ENCODE assay signal across 18 cellular contexts in the genomic region with DNA sequence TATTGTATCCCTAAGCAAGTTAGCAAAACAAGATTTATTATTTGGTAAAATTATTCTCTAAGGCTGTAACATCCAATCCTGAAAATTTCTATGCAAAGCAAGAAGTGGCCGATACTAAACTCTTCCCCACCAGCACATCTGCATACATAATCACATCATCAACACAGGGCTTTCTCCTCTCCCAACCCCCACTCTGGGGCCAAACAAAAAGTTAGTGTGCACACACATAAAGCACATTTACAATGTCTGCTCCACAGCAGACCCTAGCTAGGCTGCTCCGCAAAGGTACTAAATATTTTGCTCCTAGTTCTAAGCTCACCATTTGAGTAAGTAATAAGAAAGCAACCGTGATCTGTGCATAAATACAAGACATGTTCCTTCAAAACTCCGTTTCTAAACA. TPM values are rescaled to one million over a fixed set of nuclear protein-coding genes. Genes with fewer than 3 reads are reported as not detected.
DNase-seq lines count a peak whose midpoint lies in the region; ATAC-seq and TF ChIP-seq lines count a peak whose summit lies in the region.
"Had no signal": no experiment of that assay in that cellular context is flagged by ENCODE, and none has a peak within 500 bp of the region (broad histone marks: within the 10 kb centered on the region; RNA-seq: fewer than 3 reads in every experiment).

No MANE protein-coding gene starts in this region.

- H3K4me1 Mint-ChIP-seq in natural killer cell treated with Interleukin-12 subunit alpha and Interleukin-12 subunit beta and Interleukin-15 and Interleukin-18, amount 100 ng/mL, for 72 hours (ENCODE audit: low read depth in 2 of 2) = peaks cover 22 to 29% of the 10 kb centered on the region in 2 donors

- no peak overlapping the region for H3K4me3 Mint-ChIP-seq in natural killer cell treated with Interleukin-12 subunit alpha and Interleukin-12 subunit beta and Interleukin-15 and Interleukin-18, amount 100 ng/mL, for 72 hours
- H3K4me3 Mint-ChIP-seq: activated CD8-positive, alpha-beta memory T cell treated with anti-CD3 and anti-CD28 coated beads, Interleukin-2, amount 10 ng/mL, durations not matched to agents 7 days and 5 days; effector memory CD8-positive, alpha-beta T cell had no signal

- intact Hi-C loops in testis (cut with DNase I; ENCODE audit: low total_unique reads) = no loop called here

- no peak overlapping the region for H3K18ac ChIP-seq in mesendoderm (ENCODE audit: low read length)

- H3K27me3 Mint-ChIP-seq in natural killer cell treated with Interleukin-12 subunit alpha and Interleukin-12 subunit beta and Interleukin-15 and Interleukin-18, amount 100 ng/mL, for 72 hours = peaks cover 6 to 8% of the 10 kb centered on the region in 2 donors
- H3K27me3 Mint-ChIP-seq: effector memory CD8-positive, alpha-beta T cell had no signal

- H3K36me3 Mint-ChIP-seq in natural killer cell treated with Interleukin-12 subunit alpha and Interleukin-12 subunit beta and Interleukin-15 and Interleukin-18, amount 100 ng/mL, for 72 hours = no peaks in the 10 kb centered on the region

- H3K27ac Mint-ChIP-seq in natural killer cell treated with Interleukin-12 subunit alpha and Interleukin-12 subunit beta and Interleukin-15 and Interleukin-18, amount 100 ng/mL, for 72 hours = no peak overlapping the region
- H3K27ac Mint-ChIP-seq: activated CD8-positive, alpha-beta memory T cell treated with anti-CD3 and anti-CD28 coated beads, Interleukin-2, amount 10 ng/mL, durations not matched to agents 7 days and 5 days; effector memory CD8-positive, alpha-beta T cell had no signal

- peak overlapping the region; percentile 37 for H3K56ac ChIP-seq in mesendoderm (ENCODE audit: low read length)

- no peaks in the 10 kb centered on the region for H3K9me3 Mint-ChIP-seq in natural killer cell treated with Interleukin-12 subunit alpha and Interleukin-12 subunit beta and Interleukin-15 and Interleukin-18, amount 100 ng/mL, for 72 hours
- H3K9me3 Mint-ChIP-seq: effector memory CD8-positive, alpha-beta T cell had no signal

- H2BK120ac ChIP-seq in mesendoderm (ENCODE audit: low read depth, low read length) = no peak overlapping the region

- peaks cover 28% of the 10 kb centered on the region for H3K79me2 ChIP-seq in mesendoderm (ENCODE audit: control insufficient read depth, insufficient read depth, low read length)

- TF ChIP-seq EP300 in tibial nerve (IDR thresholded peaks at IDR 0.05) = peak in 1 of 2 donors; percentile 21

- no peak for ATAC-seq in HG03342 (IDR thresholded peaks at IDR 0.05; ENCODE audit: unreplicated experiment)
- ATAC-seq in natural killer cell treated with Interleukin-12 subunit alpha and Interleukin-12 subunit beta and Interleukin-15 and Interleukin-18, amount 100 ng/mL, for 72 hours = no peak
- ATAC-seq: activated CD8-positive, alpha-beta memory T cell treated with anti-CD3 and anti-CD28 coated beads, Interleukin-2, amount 10 ng/mL, durations not matched to agents 7 days and 5 days; effector memory CD8-positive, alpha-beta T cell; foreskin keratinocyte; GM12878; left cardiac atrium; upper lobe of right lung had no signal

- no CpG with 5 or more reads among the region's 4 CpGs for WGBS in mesendoderm (ENCODE audit: extremely low coverage, insufficient coverage, low lambda C conversion rate)
- 38 to 46% methylated on average over 4 of the region's 4 CpGs for WGBS in tibial nerve, 2 donors
- WGBS in testis, 2 donors = 81 to 88% methylated on average over 4 of the region's 4 CpGs

- H3K79me1 ChIP-seq in mesendoderm (ENCODE audit: low read length) = peaks cover 5% of the 10 kb centered on the region

- H4K8ac ChIP-seq in mesendoderm (ENCODE audit: low read depth, low read length) = no peak overlapping the region

- H2BK15ac ChIP-seq in mesendoderm (replicated peaks; ENCODE audit: low read depth) = no peak overlapping the region

- peak overlapping the region; percentile 55 for H3K27ac ChIP-seq in cingulate gyrus (ENCODE audit: low read depth, low read length)
- H3K27ac ChIP-seq in mesendoderm (ENCODE audit: low read depth, low read length) = no peak overlapping the region
- peak overlapping the region in 3 of 4 donors; percentile 4 to 99 (median 98) for H3K27ac ChIP-seq in tibial nerve
- H3K27ac ChIP-seq in testis = no peak overlapping the region
- H3K27ac ChIP-seq: C4-2B, foreskin keratinocyte, upper lobe of right lung had no signal

- no peak overlapping the region for H2AK5ac ChIP-seq in mesendoderm (ENCODE audit: low read length)

- H3K27me3 ChIP-seq in mesendoderm (ENCODE audit: insufficient read depth, low read length, poor library complexity) (no peaks in the 10 kb centered on the region), tibial nerve (no peaks in the 10 kb centered on the region), testis (no peaks in the 10 kb centered on the region)
- H3K27me3 ChIP-seq: upper lobe of right lung had no signal

- H2BK5ac ChIP-seq in mesendoderm (ENCODE audit: low read length) = no peak overlapping the region

- TF ChIP-seq CTCF in tibial nerve (IDR thresholded peaks at IDR 0.05) (no peak), testis (IDR thresholded peaks at IDR 0.05) (no peak)

- H3K4me3 ChIP-seq in mesendoderm (ENCODE audit: low read length) = no peak overlapping the region
- no peak overlapping the region for H3K4me3 ChIP-seq in tibial nerve
- no peak overlapping the region for H3K4me3 ChIP-seq in testis
- H3K4me3 ChIP-seq: upper lobe of right lung had no signal

- no peak overlapping the region for H3K23ac ChIP-seq in mesendoderm (ENCODE audit: low read length)

- no peak overlapping the region for H3K4ac ChIP-seq in mesendoderm (ENCODE audit: low read depth, low read length)

- H3K9me3 ChIP-seq in tibial nerve (peaks cover 0 to 5% (median 0%) of the 10 kb centered on the region in 4 donors), testis (no peaks in the 10 kb centered on the region)
- H3K9me3 ChIP-seq: upper lobe of right lung had no signal

- H3K4me2 ChIP-seq in mesendoderm (ENCODE audit: low read length) = peak overlapping the region; percentile 10

- H4K5ac ChIP-seq in mesendoderm (ENCODE audit: low read length) = no peak overlapping the region

- peaks cover 10% of the 10 kb centered on the region for H3K4me1 ChIP-seq in mesendoderm (ENCODE audit: control insufficient read depth, low read depth, low read length)
- peaks cover 0 to 43% (median 22%) of the 10 kb centered on the region in 4 donors for H3K4me1 ChIP-seq in tibial nerve
- peaks cover 3% of the 10 kb centered on the region for H3K4me1 ChIP-seq in testis

- no peak for TF ChIP-seq POLR2A in tibial nerve (IDR thresholded peaks at IDR 0.05)
- no peak for TF ChIP-seq POLR2A in testis (IDR thresholded peaks at IDR 0.05)

- DNase-seq in NCI-H69 (lab: John Stamatoyannopoulos, UW) = peak; percentile 13
- no peak for DNase-seq in mesendoderm
- no peak for DNase-seq in tibial nerve (ENCODE audit: low spot score in 2 of 2)
- no peak for DNase-seq in natural killer cell treated with Interleukin-12 subunit alpha and Interleukin-12 subunit beta and Interleukin-15 and Interleukin-18, amount 100 ng/mL, for 72 hours (ENCODE audit: low spot score)
- DNase-seq in testis = no peak
- DNase-seq in GOT3 (lab: John Stamatoyannopoulos, UW) = no peak
- DNase-seq: activated CD8-positive, alpha-beta memory T cell treated with anti-CD3 and anti-CD28 coated beads, Interleukin-2, amount 10 ng/mL, durations not matched to agents 7 days and 5 days; activated gamma-delta T cell treated with Interleukin-2 at 50 U/mL for 16 hours; effector memory CD8-positive, alpha-beta T cell; foreskin keratinocyte; left cardiac atrium; MV-4-11; stimulated activated CD4-positive, alpha-beta T cell treated with anti-CD3 and anti-CD28 coated beads, Interleukin-4, amount 100 ng/mL, for 4 hours; upper lobe of right lung had no signal

- H3K9ac ChIP-seq in mesendoderm (ENCODE audit: low read length) = peak overlapping the region; percentile 27

- H3K36me3 ChIP-seq in mesendoderm (ENCODE audit: control insufficient read depth, insufficient read depth, low read length) (no peaks in the 10 kb centered on the region), tibial nerve (no peaks in the 10 kb centered on the region), testis (ENCODE audit: low read depth, missing control alignments) (no peaks in the 10 kb centered on the region)
- H3K36me3 ChIP-seq: upper lobe of right lung had no signal

RNA-seq across cellular contexts. Expression of gene RNF130, which starts 3.6 kb away (rescaled TPM):
- polyA plus RNA-seq in mesendoderm (2013, experiment 1 of 2) = 41.0 TPM
- 42.5 TPM for polyA plus RNA-seq in mesendoderm (2013, experiment 2 of 2)
- 100 to 1,000 TPM; 121 to 150 (median 143) TPM for total RNA-seq in tibial nerve
- total RNA-seq in natural killer cell treated with Interleukin-12 subunit alpha and Interleukin-12 subunit beta and Interleukin-15 and Interleukin-18, amount 100 ng/mL, for 72 hours = 10 to 100 TPM; 12.4 to 17.0 TPM
- total RNA-seq in testis = 10 to 100 TPM; 56.5 to 65.0 TPM
- polyA plus RNA-seq in testis (ENCODE audit: insufficient read depth, low read depth, low replicate concordance) = 44.3 TPM

Comparison
In these comparisons a context has a peak if more than half of its experiments do, and no peak if none do; other contexts are left out.
1. H3K27ac ChIP-seq: peak in cingulate gyrus (single experiment) and tibial nerve (3 of 4); none in mesendoderm (single experiment) and testis (0 of 2).